Comparison of ENCODE assay signal across 36 cellular contexts in the genomic region with DNA sequence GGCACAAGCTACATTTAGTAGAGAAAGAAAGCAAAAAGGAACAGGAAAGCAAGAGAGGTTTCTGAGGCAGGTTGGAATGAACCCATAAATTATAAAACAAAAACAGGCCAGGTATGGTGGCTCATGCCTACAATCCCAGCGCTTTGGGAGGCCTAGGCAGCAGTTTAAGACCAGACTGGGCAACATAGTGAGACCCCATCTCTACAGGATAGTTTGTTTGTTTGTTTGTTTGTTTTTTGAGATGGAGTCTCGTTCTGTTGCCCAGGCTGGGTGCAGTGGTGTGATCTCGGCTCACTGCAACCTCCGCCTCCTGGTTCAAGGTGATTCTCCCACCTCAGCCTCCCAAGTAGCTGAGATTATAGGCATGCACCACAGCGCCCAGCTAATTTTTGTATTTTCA.
"Had no signal": no experiment of that assay in that cellular context is flagged by ENCODE, and none has a peak within 500 bp of the region (broad histone marks: within the 10 kb centered on the region; RNA-seq: fewer than 3 reads in every experiment).

No MANE protein-coding gene starts in this region.

- H3K27me3 ChIP-seq: MG63 had no signal

- H3K9me3 ChIP-seq: MG63 had no signal

- DNase-seq: Karpas-422, Kasumi-1, MG63, MM.1S, MV-4-11, NCI-H1048, NCI-H1092, NCI-H1092 treated with DMSO at 0.1 percent for 48 hours, NCI-H1105, NCI-H1105 treated with DMSO at 0.1 percent for 48 hours, NCI-H1417, NCI-H1417 treated with DMSO at 0.1 percent for 48 hours, NCI-H1436, NCI-H1436 treated with DMSO at 0.1 percent for 48 hours, NCI-H146, NCI-H1694, NCI-H1694 treated with DMSO at 0.1 percent for 48 hours, NCI-H187, NCI-H187 treated with DMSO at 0.1 percent for 48 hours, NCI-H1930, NCI-H2029, NCI-H2029 treated with DMSO at 0.1 percent for 48 hours, NCI-H2081, NCI-H2081 treated with DMSO at 0.1 percent for 48 hours, NCI-H2107, NCI-H2171, NCI-H2171 treated with DMSO at 0.1 percent for 48 hours, NCI-H2227 treated with DMSO at 0.1 percent for 48 hours, NCI-H226, NCI-H345, NCI-H446, NCI-H446 treated with DMSO at 0.1 percent for 48 hours, NCI-H510A, NCI-H510A treated with DMSO at 0.1 percent for 48 hours, NCI-H524, NCI-H524 treated with DMSO at 0.1 percent for 48 hours had no signal

- H3K36me3 ChIP-seq: MG63 had no signal

- H3K4me3 ChIP-seq: MG63 had no signal
